ENCODE assay signal across 1 cellular context in the genomic region with DNA sequence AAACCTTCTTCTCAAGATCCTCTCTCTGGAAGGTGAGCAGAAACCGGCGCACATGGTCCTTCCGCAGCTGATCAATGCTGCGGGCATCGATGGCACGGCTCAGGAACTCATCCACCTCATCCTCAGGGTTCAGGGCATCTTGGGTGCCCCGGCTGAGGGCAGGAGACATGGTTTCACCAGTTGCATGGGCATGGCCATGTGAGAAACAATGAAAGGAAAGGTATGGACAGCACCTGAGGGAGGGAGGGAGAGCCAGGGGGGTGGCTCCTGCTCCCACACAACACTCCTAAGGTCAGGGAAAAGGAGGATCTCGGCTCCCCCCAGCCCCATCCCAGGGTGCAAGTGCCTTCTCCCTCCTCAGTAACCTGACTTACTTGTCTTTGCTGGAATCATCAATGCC.
TF ChIP-seq lines count a peak whose summit lies in the region.

No MANE protein-coding gene starts in this region.

TF ChIP-seq in H1, 55 proteins besides CTCF, POLR2A, EP300 and RAD21:
- TF ChIP-seq CREB1 (IDR thresholded peaks at IDR 0.05) = no peak
- TF ChIP-seq, protein P1, sequence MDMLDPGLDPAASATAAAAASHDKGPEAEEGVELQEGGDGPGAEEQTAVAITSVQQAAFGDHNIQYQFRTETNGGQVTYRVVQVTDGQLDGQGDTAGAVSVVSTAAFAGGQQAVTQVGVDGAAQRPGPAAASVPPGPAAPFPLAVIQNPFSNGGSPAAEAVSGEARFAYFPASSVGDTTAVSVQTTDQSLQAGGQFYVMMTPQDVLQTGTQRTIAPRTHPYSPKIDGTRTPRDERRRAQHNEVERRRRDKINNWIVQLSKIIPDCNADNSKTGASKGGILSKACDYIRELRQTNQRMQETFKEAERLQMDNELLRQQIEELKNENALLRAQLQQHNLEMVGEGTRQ (IDR thresholded peaks at IDR 0.05; ENCODE audit: low read length) = no peak
- no peak for TF ChIP-seq SP1 (IDR thresholded peaks at IDR 0.05; ENCODE audit: low read depth, low read length)
- TF ChIP-seq SIX5 (IDR thresholded peaks at IDR 0.05; ENCODE audit: low read depth, low read length) = no peak
- TF ChIP-seq EGR1 (IDR thresholded peaks at IDR 0.05; ENCODE audit: borderline replicate concordance, low read depth, low read length) = no peak
- TF ChIP-seq ATF3 (IDR thresholded peaks at IDR 0.05; ENCODE audit: insufficient read depth, low read depth, low read length) = no peak
- no peak for TF ChIP-seq POLR2AphosphoS5 (IDR thresholded peaks at IDR 0.05; ENCODE audit: low read depth, low read length)
- no peak for TF ChIP-seq EZH2 (IDR thresholded peaks at IDR 0.05; ENCODE audit: low read depth, low read length, severe bottlenecking)
- no peak for TF ChIP-seq TEAD4 (IDR thresholded peaks at IDR 0.05; ENCODE audit: low read depth, low read length)
- no peak for TF ChIP-seq NRF1 (IDR thresholded peaks at IDR 0.05; ENCODE audit: low read depth, low read length)
- no peak for TF ChIP-seq CBX8 (IDR thresholded peaks at IDR 0.05; ENCODE audit: borderline replicate concordance, low read depth, low read length)
- no peak for TF ChIP-seq JUN (IDR thresholded peaks at IDR 0.05; ENCODE audit: low read depth, low read length)
- TF ChIP-seq BRCA1 (IDR thresholded peaks at IDR 0.05; ENCODE audit: low read depth, low read length) = no peak
- TF ChIP-seq ASH2L (IDR thresholded peaks at IDR 0.05; ENCODE audit: low read length) = no peak
- TF ChIP-seq ZNF274 (IDR thresholded peaks at IDR 0.05; ENCODE audit: borderline replicate concordance, extremely low read depth, low read length) = no peak
- no peak for TF ChIP-seq TAF7 (optimal IDR thresholded peaks at IDR 0.05; ENCODE audit: borderline replicate concordance, low read depth, low read length)
- no peak for TF ChIP-seq SIRT6 (IDR thresholded peaks at IDR 0.05; ENCODE audit: low read length)
- no peak for TF ChIP-seq JUND (IDR thresholded peaks at IDR 0.05; ENCODE audit: low read length)
- no peak for TF ChIP-seq HDAC2 (IDR thresholded peaks at IDR 0.05; ENCODE audit: borderline replicate concordance in 1 of 2, low read depth in 2 of 2, low read length in 2 of 2)
- no peak for TF ChIP-seq BACH1 (IDR thresholded peaks at IDR 0.05; ENCODE audit: low read length)
